9 cellular contexts compared by ENCODE assay signal in genomic region chr3:122576174-122576940, GRCh38. TPM values are rescaled to one million over a fixed set of nuclear protein-coding genes. Genes with fewer than 3 reads are reported as not detected.
DNase-seq lines count a peak whose midpoint lies in the region; TF ChIP-seq lines count a peak whose summit lies in the region.
"Had no signal": no experiment of that assay in that cellular context is flagged by ENCODE, and none has a peak within 500 bp of the region (broad histone marks: within the 10 kb centered on the region; RNA-seq: fewer than 3 reads in every experiment).

No MANE protein-coding gene starts in this region.

- H3K4me3 ChIP-seq in H7 (ENCODE audit: insufficient read depth, low read depth, low read length) (no peak overlapping the region), OCI-LY1 (ENCODE audit: low read depth, low read length, poor library complexity, severe bottlenecking) (peak overlapping the region; percentile 25), liver (ENCODE audit: low read depth in 1 of 3, low read length in 3 of 3) (no peak overlapping the region)

- no peaks in the 10 kb centered on the region for H3K36me3 ChIP-seq in H7 (replicated peaks; ENCODE audit: control insufficient read depth, insufficient read depth, low read length)
- H3K36me3 ChIP-seq in OCI-LY1 (ENCODE audit: insufficient read depth, low read length) = no peaks in the 10 kb centered on the region
- H3K36me3 ChIP-seq in liver (ENCODE audit: control insufficient read depth in 4 of 4, insufficient read depth in 3 of 4, low read depth in 1 of 4, low read length in 3 of 4) = peaks cover 3 to 14% (median 4%) of the 10 kb centered on the region in 4 donors

- peak overlapping the region; percentile 87 for H3K27ac ChIP-seq in OCI-LY1 (ENCODE audit: low read depth, low read length, poor library complexity, severe bottlenecking)
- H3K27ac ChIP-seq in liver (ENCODE audit: low read depth in 1 of 2, low read length in 2 of 2) = no peak overlapping the region

- no peaks in the 10 kb centered on the region for H4K20me1 ChIP-seq in OCI-LY1 (ENCODE audit: insufficient read depth, low read length)

- H3K4me1 ChIP-seq in OCI-LY1 (ENCODE audit: insufficient read depth, low read length, severe bottlenecking) = peaks cover 51% of the 10 kb centered on the region
- peaks cover 4 to 12% (median 9%) of the 10 kb centered on the region in 4 donors for H3K4me1 ChIP-seq in liver (ENCODE audit: control insufficient read depth in 4 of 4, insufficient read depth in 4 of 4, low read length in 3 of 4)

- H3K27me3 ChIP-seq in H7 (ENCODE audit: control insufficient read depth, insufficient read depth, low read length) (peaks cover 9% of the 10 kb centered on the region), OCI-LY1 (ENCODE audit: insufficient read depth, low read length) (no peaks in the 10 kb centered on the region), liver (ENCODE audit: control insufficient read depth in 4 of 4, insufficient read depth in 4 of 4, low read length in 3 of 4) (no peaks in the 10 kb centered on the region)

- 76% methylated on average over 8 of the region's 8 CpGs for WGBS in liver

- H3K79me2 ChIP-seq in OCI-LY1 (ENCODE audit: insufficient read depth, low read length) = no peaks in the 10 kb centered on the region

- no peaks in the 10 kb centered on the region for H3F3A ChIP-seq in OCI-LY1 (ENCODE audit: insufficient read depth, low read length)

- TF ChIP-seq CTCF in OCI-LY1 (IDR thresholded peaks at IDR 0.05; ENCODE audit: low read length) (no peak), liver (IDR thresholded peaks at IDR 0.05; ENCODE audit: low read depth, low read length, missing input control) (no peak)

- DNase-seq in H7 (peak; percentile 24), amniotic stem cell (lab: John Stamatoyannopoulos, UW) (no peak), NCI-H345 treated with DMSO at 0.1 percent for 48 hours (lab: John Stamatoyannopoulos, UW; ENCODE audit: unreplicated experiment) (no peak), NCI-H2029 (lab: John Stamatoyannopoulos, UW) (no peak), GOT3 (lab: John Stamatoyannopoulos, UW) (no peak)

- H3K9me3 ChIP-seq in OCI-LY1 (ENCODE audit: low read length) (peaks cover 4% of the 10 kb centered on the region), liver (ENCODE audit: control insufficient read depth in 4 of 4, low read length in 3 of 4) (no peaks in the 10 kb centered on the region)

- no peak for TF ChIP-seq RAD21 in liver (IDR thresholded peaks at IDR 0.05)

- no peak overlapping the region for H2AFZ ChIP-seq in OCI-LY1 (ENCODE audit: low read length)

- H3K4me2 ChIP-seq in OCI-LY1 (ENCODE audit: low read length) = peak overlapping the region; percentile 77

- H3K9ac ChIP-seq in OCI-LY1 (ENCODE audit: low read length) (peak overlapping the region; percentile 34; the same call in 1 of the 2 replicates), liver (ENCODE audit: low read depth in 1 of 2, low read length in 2 of 2) (no peak overlapping the region)

- H3K9me2 ChIP-seq in OCI-LY1 (ENCODE audit: low read depth, low read length) = no peaks in the 10 kb centered on the region

- TF ChIP-seq POLR2A in GM18526 (IDR thresholded peaks at IDR 0.05; ENCODE audit: extremely low read depth, insufficient read length) = peak; percentile 29

TF ChIP-seq in liver, 16 proteins besides CTCF, POLR2A, EP300 and RAD21:
- TF ChIP-seq ATF3 (IDR thresholded peaks at IDR 0.05) (peak; percentile 35), HNF4G (IDR thresholded peaks at IDR 0.05) (no peak), GABPA (IDR thresholded peaks at IDR 0.05 in 1 of 2, conservative IDR thresholded peaks at IDR 0.05 in 1 of 2) (no peak), YY1 (IDR thresholded peaks at IDR 0.05) (no peak), NR2F2 (IDR thresholded peaks at IDR 0.05) (no peak), TAF1 (conservative IDR thresholded peaks at IDR 0.05) (no peak), REST (IDR thresholded peaks at IDR 0.05) (no peak), HNF4A (conservative IDR thresholded peaks at IDR 0.05) (peak; percentile 14 to 18), SP1 (IDR thresholded peaks at IDR 0.05) (no peak)

RNA-seq across cellular contexts. Expression of gene PARP15, which starts 1.1 kb away (rescaled TPM):
- not detected in 2 replicates for total RNA-seq in H7 (2014; rRNA removed; shearing (Covaris generic))
- 1 to 10 TPM; 2.8 to 3.3 TPM for total RNA-seq in liver
- 1 to 10 TPM in 1 of 2 donors, under 1 TPM in 1; 0.28 to 2.1 TPM for polyA plus RNA-seq in liver
- total RNA-seq: epithelial cell of proximal tubule had no signal

RNA-seq across cellular contexts. Expression of gene DTX3L, which starts 12.2 kb away (rescaled TPM):
- total RNA-seq in H7 (2014; rRNA removed; shearing (Covaris generic)) = 1.9 and 2.0 TPM in 2 replicates
- 10 to 100 TPM; 29.4 to 44.5 TPM for total RNA-seq in liver
- 10 to 100 TPM; 16.9 to 17.6 TPM for polyA plus RNA-seq in liver

RNA-seq across cellular contexts. Expression of gene PARP9, which starts 12.3 kb away (rescaled TPM):
- 1.1 TPM in 2 replicates for total RNA-seq in H7 (2014; rRNA removed; shearing (Covaris generic))
- 10 to 100 TPM; 39.3 to 74.0 TPM for total RNA-seq in liver
- polyA plus RNA-seq in liver = 10 to 100 TPM; 34.8 to 58.6 TPM

Comparison
In these comparisons a context has a peak if more than half of its experiments do, and no peak if none do; other contexts are left out.
1. RNA of gene DTX3L, which starts 12.2 kb away (total RNA-seq): 29.4 to 44.5 TPM in liver; 1.9 to 2.0 TPM in H7; every median in the first group is over 10 times any median in the second.
2. RNA of gene PARP9, which starts 12.3 kb away (total RNA-seq): 39.3 to 74.0 TPM in liver; 1.1 TPM in H7; every median in the first group is over 10 times any median in the second.